23 cellular contexts compared by ENCODE assay signal in the genomic region with DNA sequence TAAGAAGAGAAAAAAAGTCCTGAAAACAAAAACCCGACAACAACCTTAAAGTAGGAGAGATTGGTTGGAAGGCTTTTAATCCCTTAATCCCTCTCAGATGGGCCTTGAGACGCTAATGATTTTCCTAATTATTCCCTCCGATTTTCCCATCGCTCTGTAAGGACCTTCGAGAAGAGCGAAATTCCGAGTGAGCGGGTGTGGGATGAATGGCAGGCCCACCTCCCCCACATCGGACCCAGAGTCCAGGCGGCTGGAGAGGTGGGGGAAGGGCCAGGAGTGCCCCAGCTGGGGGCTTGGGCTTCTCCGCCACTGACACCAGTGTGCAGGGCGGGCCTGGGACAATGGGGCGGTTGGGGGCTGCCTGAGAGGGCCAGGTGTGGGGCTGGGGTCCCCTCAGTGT. TPM values are rescaled to one million over a fixed set of nuclear protein-coding genes. Genes with fewer than 3 reads are reported as not detected.
A peak's percentile ranks its signal among the peaks of the same experiment; 100 is the strongest.
DNase-seq lines count a peak whose midpoint lies in the region; ATAC-seq and TF ChIP-seq lines count a peak whose summit lies in the region.
"Had no signal": no experiment of that assay in that cellular context is flagged by ENCODE, and none has a peak within 500 bp of the region (broad histone marks: within the 10 kb centered on the region; RNA-seq: fewer than 3 reads in every experiment).

No MANE protein-coding gene starts in this region.

- no peak overlapping the region for H4K91ac ChIP-seq in neuronal stem cell (ENCODE audit: low read depth, low read length, poor library complexity)

- no peak overlapping the region for H2BK5ac ChIP-seq in neuronal stem cell (ENCODE audit: low read length)

- H3K27ac Mint-ChIP-seq in endothelial cell (ENCODE audit: unreplicated experiment), result peak overlapping the region; percentile 70
- H3K27ac Mint-ChIP-seq: CD4-positive, alpha-beta memory T cell; HFFc6; T-cell had no signal

- H3K27me3 ChIP-seq in neuronal stem cell (ENCODE audit: control insufficient read depth in 3 of 3, insufficient read depth in 3 of 3, low read depth in 1 of 3, low read length in 3 of 3) (peaks cover 6 to 74% (median 45%) of the 10 kb centered on the region in 3 experiments), tibial artery (peaks cover 0 to 57% of the 10 kb centered on the region in 2 donors)

- no peaks in the 10 kb centered on the region for H3K9me3 Mint-ChIP-seq in endothelial cell (ENCODE audit: unreplicated experiment)
- H3K9me3 Mint-ChIP-seq: CD4-positive, alpha-beta memory T cell; HFFc6; T-cell had no signal

- ATAC-seq in GM21367 (IDR thresholded peaks at IDR 0.05; ENCODE audit: unreplicated experiment), result no peak
- ATAC-seq in GM21717 (IDR thresholded peaks at IDR 0.05; ENCODE audit: unreplicated experiment), result no peak
- ATAC-seq: Panc1, T-cell had no signal

- no peak overlapping the region for H2BK15ac ChIP-seq in neuronal stem cell (ENCODE audit: low read length)

- no peak overlapping the region for H3K4me3 ChIP-seq in neuronal stem cell (ENCODE audit: low read length in 2 of 2)
- H3K4me3 ChIP-seq in tibial artery, result no peak overlapping the region
- H3K4me3 ChIP-seq: SK-N-MC had no signal

- peaks cover 2% of the 10 kb centered on the region for H3K79me1 ChIP-seq in neuronal stem cell (ENCODE audit: low read depth, low read length)

- H3K36me3 ChIP-seq in neuronal stem cell (replicated peaks in 1 of 2; ENCODE audit: control insufficient read depth in 2 of 2, insufficient read depth in 2 of 2, low read length in 2 of 2) (no peaks in the 10 kb centered on the region), tibial artery (no peaks in the 10 kb centered on the region)

- intact Hi-C loops in tibial artery (cut with DNase I; ENCODE audit: low total_unique reads), result no loop called here

- H2AK5ac ChIP-seq in neuronal stem cell (ENCODE audit: low read depth, low read length), result no peak overlapping the region

- no peaks in the 10 kb centered on the region for H3K27me3 Mint-ChIP-seq in endothelial cell (ENCODE audit: unreplicated experiment)

- DNase-seq in D341Med (ENCODE audit: low spot score) (peak; percentile 71), NCI-H524 treated with DMSO at 0.1 percent for 48 hours (lab: John Stamatoyannopoulos, UW) (peak; percentile 71), endothelial cell (ENCODE audit: low spot score) (no peak), neuronal stem cell (ENCODE audit: low spot score) (peak; percentile 63), tibial artery (no peak), HUDEP-2 (lab: John Stamatoyannopoulos, UW; ENCODE audit: unreplicated experiment in 76 of 76) (no peak)
- DNase-seq: 8988T; Calu3; CD4-positive, alpha-beta memory T cell; DMS79 treated with DMSO at 0.1 percent for 48 hours; GOT3; HFFc6; NCI-H1105 treated with DMSO at 0.1 percent for 48 hours; NCI-H1694 treated with DMSO at 0.1 percent for 48 hours; NCI-H774; T-cell had no signal

- no CpG with 5 or more reads among the region's 13 CpGs for WGBS in neuronal stem cell (ENCODE audit: extremely low coverage in 2 of 2, insufficient read length in 2 of 2, insufficient replicate concordance in 1 of 2), 2 donors

- no peak for TF ChIP-seq CTCF in endothelial cell (IDR thresholded peaks at IDR 0.05; ENCODE audit: unreplicated experiment)
- no peak for TF ChIP-seq CTCF in tibial artery (IDR thresholded peaks at IDR 0.05)

- H2AFZ ChIP-seq in neuronal stem cell (ENCODE audit: low read length), result no peak overlapping the region

- no peak overlapping the region for H3K4ac ChIP-seq in neuronal stem cell (ENCODE audit: low read length)

- peak overlapping the region; percentile 27 for H3K23ac ChIP-seq in neuronal stem cell (ENCODE audit: low read depth, low read length, poor library complexity)

- H3K14ac ChIP-seq in neuronal stem cell (ENCODE audit: low read length), result no peak overlapping the region

- no peak overlapping the region for H2BK120ac ChIP-seq in neuronal stem cell (ENCODE audit: low read depth, low read length)

- peak overlapping the region; percentile 76 for H3K27ac ChIP-seq in neuronal stem cell (replicated peaks; ENCODE audit: low read length)
- no peak overlapping the region for H3K27ac ChIP-seq in tibial artery
- H3K27ac ChIP-seq: SK-N-MC had no signal

- H4K8ac ChIP-seq in neuronal stem cell (ENCODE audit: low read depth, low read length), result no peak overlapping the region

- H3K9ac ChIP-seq in neuronal stem cell (ENCODE audit: low read depth, low read length, poor library complexity), result no peak overlapping the region

- H3K4me1 ChIP-seq in neuronal stem cell (ENCODE audit: control insufficient read depth in 2 of 2, insufficient read depth in 1 of 2, low read depth in 1 of 2, low read length in 2 of 2), result peaks cover 23 to 53% of the 10 kb centered on the region in 2 donors
- H3K4me1 ChIP-seq in tibial artery, result peaks cover 0 to 9% (median 0%) of the 10 kb centered on the region in 4 donors

- H3K9me3 ChIP-seq in neuronal stem cell (replicated peaks in 1 of 2; ENCODE audit: control insufficient read depth in 2 of 2, insufficient read depth in 1 of 2, low read depth in 1 of 2, low read length in 2 of 2) (peaks cover 0 to 2% of the 10 kb centered on the region in 2 donors), tibial artery (no peaks in the 10 kb centered on the region)

- peak overlapping the region; percentile 51 for H3K4me2 ChIP-seq in neuronal stem cell (ENCODE audit: insufficient read depth, low read length, poor library complexity, severe bottlenecking)

- no peak overlapping the region for H2BK12ac ChIP-seq in neuronal stem cell (ENCODE audit: low read length)

- peak overlapping the region; percentile 47 for H3K4me3 Mint-ChIP-seq in endothelial cell (ENCODE audit: unreplicated experiment)
- H3K4me3 Mint-ChIP-seq: CD4-positive, alpha-beta memory T cell; HFFc6; T-cell had no signal

- peaks cover 4% of the 10 kb centered on the region for H3K4me1 Mint-ChIP-seq in endothelial cell (ENCODE audit: unreplicated experiment)
- H3K4me1 Mint-ChIP-seq: CD4-positive, alpha-beta memory T cell; T-cell had no signal

- peak overlapping the region; percentile 31 for H3K18ac ChIP-seq in neuronal stem cell (ENCODE audit: low read length)

- H3K36me3 Mint-ChIP-seq in endothelial cell (ENCODE audit: low read depth, unreplicated experiment), result no peaks in the 10 kb centered on the region
- H3K36me3 Mint-ChIP-seq: CD4-positive, alpha-beta memory T cell; T-cell had no signal

RNA-seq across cellular contexts. Expression of a gene that starts 23.4 kb away (rescaled TPM):
- total RNA-seq in endothelial cell (ENCODE audit: unreplicated experiment), result not detected
- polyA plus RNA-seq in neuronal stem cell (2013, experiment 1 of 2), result 0.03 TPM
- polyA plus RNA-seq in neuronal stem cell (2013, experiment 2 of 2), result 0.03 TPM
- total RNA-seq: CD4-positive, alpha-beta memory T cell; HFFc6; LHCN-M2 had no signal
- polyA plus RNA-seq: BJ; CD4-positive, alpha-beta memory T cell had no signal

RNA-seq across cellular contexts. Expression of a gene that starts 54.1 kb away (rescaled TPM):
- not detected for total RNA-seq in endothelial cell (ENCODE audit: unreplicated experiment)
- polyA plus RNA-seq in neuronal stem cell (2013, experiment 1 of 2), result 0.52 TPM
- polyA plus RNA-seq in neuronal stem cell (2013, experiment 2 of 2), result 0.66 TPM
- total RNA-seq: CD4-positive, alpha-beta memory T cell; G401; LHCN-M2 had no signal

RNA-seq across cellular contexts. Expression of a gene that starts 54.3 kb away (rescaled TPM):
- 218 TPM for total RNA-seq in endothelial cell (ENCODE audit: unreplicated experiment)
- 153 TPM for polyA plus RNA-seq in neuronal stem cell (2013, experiment 1 of 2)
- 152 TPM for polyA plus RNA-seq in neuronal stem cell (2013, experiment 2 of 2)

Comparison
In these comparisons a context has a peak if more than half of its experiments do, and no peak if none do; other contexts are left out.
1. DNase-seq: peak in D341Med (single experiment), NCI-H524 treated with DMSO at 0.1 percent for 48 hours (single experiment) and neuronal stem cell (single experiment); none in endothelial cell (single experiment), tibial artery (0 of 2) and HUDEP-2 (0 of 76).